16 cellular contexts compared by ENCODE assay signal in the genomic region with DNA sequence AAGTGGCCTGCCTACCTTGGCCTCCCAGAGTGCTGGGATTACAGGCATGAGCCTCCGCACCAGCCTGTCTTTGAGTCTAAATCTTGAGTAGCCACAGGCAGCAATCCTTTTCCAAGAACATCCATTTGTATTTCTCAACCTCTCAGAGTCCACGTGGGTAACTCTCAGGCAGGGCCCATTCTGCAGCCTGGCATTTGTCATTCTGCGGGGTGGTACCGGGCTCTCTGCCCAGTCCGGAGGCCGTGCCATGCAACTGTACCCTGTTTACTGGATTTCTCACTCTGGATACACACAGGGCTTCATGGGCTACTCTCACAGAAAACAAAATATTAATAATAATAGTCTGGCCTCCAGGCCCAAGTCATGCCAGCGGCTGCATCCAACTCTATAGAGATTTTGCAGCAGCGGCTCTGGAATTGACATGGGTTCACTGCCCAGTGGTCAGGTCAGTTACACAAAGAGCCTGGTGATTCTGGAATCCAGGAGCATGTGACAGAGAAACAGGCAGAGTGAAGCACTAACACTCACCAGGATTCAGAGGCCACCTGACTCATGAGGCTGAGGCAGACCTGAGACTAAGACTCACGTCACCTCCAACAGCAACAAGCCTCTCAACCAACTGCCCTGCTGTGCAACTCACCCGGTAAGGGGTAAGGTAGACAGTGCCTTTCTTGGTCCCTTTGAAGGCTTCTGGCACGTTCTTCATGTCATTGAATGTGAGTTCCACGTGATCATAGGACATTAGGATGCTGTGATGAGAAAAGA. TPM values are rescaled to one million over a fixed set of nuclear protein-coding genes. Genes with fewer than 3 reads are reported as not detected.
DNase-seq lines count a peak whose midpoint lies in the region; ATAC-seq and TF ChIP-seq lines count a peak whose summit lies in the region.
"Had no signal": no experiment of that assay in that cellular context is flagged by ENCODE, and none has a peak within 500 bp of the region (broad histone marks: within the 10 kb centered on the region; RNA-seq: fewer than 3 reads in every experiment).

No MANE protein-coding gene starts in this region.

- no peak overlapping the region for H3K4me3 ChIP-seq in endodermal cell (ENCODE audit: low read length)
- H3K4me3 ChIP-seq: lung, ovary, upper lobe of left lung had no signal

- peaks cover 37% of the 10 kb centered on the region for H3K36me3 ChIP-seq in endodermal cell (ENCODE audit: control insufficient read depth, insufficient read depth, low read length)
- H3K36me3 ChIP-seq: ovary had no signal

- intact Hi-C loops in activated CD4-positive, alpha-beta T cell treated with anti-CD3 and anti-CD28 coated beads for 36 hours (cut with DNase I, micrococcal nuclease) = loop anchor here in 1 of 2 experiments (10.0 kb wide), 1 partner anchor 586 kb away; a partner anchor contains a TSS

- no peak overlapping the region for H3K9ac ChIP-seq in endodermal cell (ENCODE audit: extremely low read depth, low read length, poor library complexity, severe bottlenecking)

- CTCF ChIA-PET in activated CD4-positive, alpha-beta T cell treated with anti-CD3 and anti-CD28 coated beads for 36 hours (lab: Charles Lee) = interaction anchor here (0.6 to 4.5 kb wide), 4 partner anchors 9 to 28 kb away, joined by 3 to 42 read pairs (median 6); a partner anchor contains a TSS

- H3K4me3 Mint-ChIP-seq in activated CD4-positive, alpha-beta T cell treated with anti-CD3 and anti-CD28 coated beads for 36 hours = no peak overlapping the region
- H3K4me3 Mint-ChIP-seq in endodermal cell = no peak overlapping the region
- H3K4me3 Mint-ChIP-seq: CD8-positive, alpha-beta T cell had no signal

- peak overlapping the region; percentile 17 for H3K27ac Mint-ChIP-seq in activated CD4-positive, alpha-beta T cell treated with anti-CD3 and anti-CD28 coated beads for 36 hours
- H3K27ac Mint-ChIP-seq in endodermal cell = no peak overlapping the region
- H3K27ac Mint-ChIP-seq: CD8-positive, alpha-beta T cell had no signal

- no peak for DNase-seq in activated CD4-positive, alpha-beta T cell treated with anti-CD3 and anti-CD28 coated beads for 36 hours
- no peak for DNase-seq in activated CD4-positive, alpha-beta T cell treated with anti-CD3 and anti-CD28 coated beads for 48 hours
- peak; percentile 39 for DNase-seq in endodermal cell
- peak; percentile 23 for DNase-seq in myocyte (ENCODE audit: low read depth)
- DNase-seq in substantia nigra (lab: John Stamatoyannopoulos, UW) = peak in 39 of 49 donors; percentile 28 to 84 (median 63)
- no peak for DNase-seq in NCI-H748 treated with DMSO at 0.1 percent for 48 hours (lab: John Stamatoyannopoulos, UW)
- DNase-seq in OCI-M1 (lab: John Stamatoyannopoulos, UW) = no peak
- DNase-seq in SKM-1 (lab: John Stamatoyannopoulos, UW; ENCODE audit: unreplicated experiment) = no peak
- DNase-seq: activated naive CD4-positive, alpha-beta T cell; CD8-positive, alpha-beta T cell; NCI-H446 treated with DMSO at 0.1 percent for 48 hours; ovary; upper lobe of left lung had no signal

- H3K27ac ChIP-seq in endodermal cell (ENCODE audit: low read depth, low read length) (no peak overlapping the region), substantia nigra (ENCODE audit: low read depth, low read length, poor library complexity, severe bottlenecking) (peak overlapping the region; percentile 83)
- H3K27ac ChIP-seq: 22Rv1, ovary, VCaP had no signal

- peaks cover 17% of the 10 kb centered on the region for H3K36me3 Mint-ChIP-seq in activated CD4-positive, alpha-beta T cell treated with anti-CD3 and anti-CD28 coated beads for 36 hours (ENCODE audit: low read depth)
- H3K36me3 Mint-ChIP-seq in endodermal cell (ENCODE audit: low read depth) = peaks cover 44% of the 10 kb centered on the region

- no peaks in the 10 kb centered on the region for H3K9me3 Mint-ChIP-seq in activated CD4-positive, alpha-beta T cell treated with anti-CD3 and anti-CD28 coated beads for 36 hours (ENCODE audit: low read depth)
- no peaks in the 10 kb centered on the region for H3K9me3 Mint-ChIP-seq in endodermal cell
- H3K9me3 Mint-ChIP-seq: CD8-positive, alpha-beta T cell had no signal

- no peaks in the 10 kb centered on the region for H3K27me3 Mint-ChIP-seq in activated CD4-positive, alpha-beta T cell treated with anti-CD3 and anti-CD28 coated beads for 36 hours
- H3K27me3 Mint-ChIP-seq in endodermal cell (ENCODE audit: insufficient read depth) = no peaks in the 10 kb centered on the region

- POLR2A ChIA-PET in activated CD4-positive, alpha-beta T cell treated with anti-CD3 and anti-CD28 coated beads for 36 hours (lab: Charles Lee) = no interaction called here

- peaks cover 15% of the 10 kb centered on the region for H3K4me1 Mint-ChIP-seq in activated CD4-positive, alpha-beta T cell treated with anti-CD3 and anti-CD28 coated beads for 36 hours
- peaks cover 7% of the 10 kb centered on the region for H3K4me1 Mint-ChIP-seq in endodermal cell

- no peaks in the 10 kb centered on the region for H3K27me3 ChIP-seq in endodermal cell (ENCODE audit: control insufficient read depth, insufficient read depth, low read length, poor library complexity, severe bottlenecking)
- H3K27me3 ChIP-seq: ovary, upper lobe of left lung had no signal

- no peaks in the 10 kb centered on the region for H3K4me1 ChIP-seq in endodermal cell (ENCODE audit: control insufficient read depth, insufficient read depth, low read length)

- WGBS in endodermal cell (ENCODE audit: insufficient coverage in 1 of 2, insufficient read length in 1 of 2), 2 experiments = 96 to 97% methylated on average over 12 of the region's 12 CpGs

- no peaks in the 10 kb centered on the region for H3K9me3 ChIP-seq in endodermal cell (ENCODE audit: control insufficient read depth, low read length)
- H3K9me3 ChIP-seq: ovary, upper lobe of left lung had no signal

- no peak for ATAC-seq in activated CD4-positive, alpha-beta T cell treated with anti-CD3 and anti-CD28 coated beads for 36 hours
- ATAC-seq: CD8-positive, alpha-beta T cell had no signal

- no peak for TF ChIP-seq CTCF in endodermal cell (conservative IDR thresholded peaks at IDR 0.05)

RNA-seq across cellular contexts. Expression of a gene that starts 4.0 kb away (rescaled TPM):
- total RNA-seq in activated CD4-positive, alpha-beta T cell treated with anti-CD3 and anti-CD28 coated beads for 36 hours = 10 to 100 TPM; 68.7 to 74.1 TPM
- 10 to 100 TPM; 74.3 to 82.7 TPM for total RNA-seq in endodermal cell
- polyA plus RNA-seq in endodermal cell (2013, experiment 1 of 2) = 89.2 TPM
- polyA plus RNA-seq in endodermal cell (2013, experiment 2 of 2) = 87.4 TPM
- 47.5 and 60.3 TPM in 2 replicates for total RNA-seq in myocyte
- 144 TPM for polyA plus RNA-seq in myocyte (2012)

RNA-seq across cellular contexts. Expression of a gene that starts 6.9 kb away (rescaled TPM):
- 100 to 1,000 TPM; 106 to 133 TPM for total RNA-seq in activated CD4-positive, alpha-beta T cell treated with anti-CD3 and anti-CD28 coated beads for 36 hours
- total RNA-seq in endodermal cell = 1 to 10 TPM; 6.3 to 6.4 TPM
- 1.1 TPM for polyA plus RNA-seq in endodermal cell (2013, experiment 1 of 2)
- 2.6 TPM for polyA plus RNA-seq in endodermal cell (2013, experiment 2 of 2)
- total RNA-seq in myocyte = 0.68 and 1.9 TPM in 2 replicates
- polyA plus RNA-seq in myocyte (2012) = 1.2 TPM

RNA-seq across cellular contexts. Expression of a gene that starts 27.3 kb away (rescaled TPM):
- 10 to 100 TPM; 13.4 to 19.9 TPM for total RNA-seq in activated CD4-positive, alpha-beta T cell treated with anti-CD3 and anti-CD28 coated beads for 36 hours
- total RNA-seq in endodermal cell = 1 to 10 TPM; 1.6 to 2.7 TPM
- polyA plus RNA-seq in endodermal cell (2013, experiment 1 of 2) = 1.4 TPM
- 0.62 TPM for polyA plus RNA-seq in endodermal cell (2013, experiment 2 of 2)
- total RNA-seq in myocyte = 7.2 and 8.8 TPM in 2 replicates
- 2.7 TPM for polyA plus RNA-seq in myocyte (2012)

RNA-seq across cellular contexts. Expression of a gene that starts 45.6 kb away (rescaled TPM):
- 10 to 100 TPM; 28.9 to 31.9 TPM for total RNA-seq in activated CD4-positive, alpha-beta T cell treated with anti-CD3 and anti-CD28 coated beads for 36 hours
- total RNA-seq in endodermal cell (10 to 100 TPM; 27.4 to 35.3 TPM), myocyte (22.8 and 25.3 TPM in 2 replicates)
- polyA plus RNA-seq in endodermal cell (2013, experiment 1 of 2) = 21.3 TPM
- polyA plus RNA-seq in endodermal cell (2013, experiment 2 of 2) = 20.3 TPM
- polyA plus RNA-seq in myocyte (2012) = 15.6 TPM

RNA-seq across cellular contexts. Expression of a gene that starts 53.6 kb away (rescaled TPM):
- total RNA-seq in activated CD4-positive, alpha-beta T cell treated with anti-CD3 and anti-CD28 coated beads for 36 hours = 100 to 1,000 TPM in 1 of 2 experiments, 10 to 100 TPM in 1; 98.0 to 115 TPM
- total RNA-seq in endodermal cell = 100 to 1,000 TPM; 103 to 118 TPM
- 67.6 TPM for polyA plus RNA-seq in endodermal cell (2013, experiment 1 of 2)
- polyA plus RNA-seq in endodermal cell (2013, experiment 2 of 2) = 60.8 TPM
- total RNA-seq in myocyte = 38.2 and 43.4 TPM in 2 replicates
- 46.4 TPM for polyA plus RNA-seq in myocyte (2012)

Comparison
In these comparisons a context has a peak if more than half of its experiments do, and no peak if none do; other contexts are left out.
1. DNase-seq: peak in endodermal cell (single experiment), myocyte (single experiment) and substantia nigra (39 of 49); none in activated CD4-positive, alpha-beta T cell treated with anti-CD3 and anti-CD28 coated beads for 36 hours (single experiment), activated CD4-positive, alpha-beta T cell treated with anti-CD3 and anti-CD28 coated beads for 48 hours (single experiment), NCI-H748 treated with DMSO at 0.1 percent for 48 hours (single experiment), OCI-M1 (single experiment) and SKM-1 (single experiment).
2. RNA of a gene that starts 6.9 kb away (total RNA-seq): 106 to 133 TPM in activated CD4-positive, alpha-beta T cell treated with anti-CD3 and anti-CD28 coated beads for 36 hours; 6.3 to 6.4 TPM in endodermal cell and 0.68 to 1.9 TPM in myocyte; every median in the first group is over 10 times any median in the second.